19 cellular contexts compared by ENCODE assay signal in the genomic region with DNA sequence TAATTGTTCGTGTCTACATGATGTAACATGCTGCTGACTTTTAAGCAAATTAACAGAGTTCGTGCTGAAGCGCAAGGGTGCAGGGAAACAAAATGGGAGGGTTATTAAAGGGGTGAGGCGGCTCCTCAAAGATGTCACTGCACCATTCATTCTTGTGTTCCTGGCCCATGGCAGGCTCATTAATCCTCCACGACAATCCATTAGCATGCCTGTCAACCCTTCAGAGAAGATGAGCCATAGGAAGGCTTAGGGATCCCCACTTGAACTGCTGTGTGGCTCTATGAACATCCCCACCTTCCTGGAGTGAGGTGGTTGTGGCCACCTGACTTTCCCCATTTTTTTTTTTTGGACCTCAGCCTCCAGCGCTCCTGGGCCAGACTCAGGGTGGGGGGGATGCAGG. TPM values are rescaled to one million over a fixed set of nuclear protein-coding genes. Genes with fewer than 3 reads are reported as not detected.
DNase-seq lines count a peak whose midpoint lies in the region; ATAC-seq and TF ChIP-seq lines count a peak whose summit lies in the region.
"Had no signal": no experiment of that assay in that cellular context is flagged by ENCODE, and none has a peak within 500 bp of the region (broad histone marks: within the 10 kb centered on the region; RNA-seq: fewer than 3 reads in every experiment).

No MANE protein-coding gene starts in this region.

- peaks cover 0 to 4% (median 0%) of the 10 kb centered on the region in 11 experiments; a peak in 1 of 22 replicates for H3K9me3 ChIP-seq in BLaER1 treated with 17β-estradiol and CSF1 and Interleukin-3, amounts not matched to agents 10 nM and 100 nM (replicated peaks in 1 of 11)
- H3K9me3 ChIP-seq in HEK293 (ENCODE audit: control insufficient read depth, insufficient read depth, low read depth, low read length): no peaks in the 10 kb centered on the region

- no peak for DNase-seq in nephron progenitor cell
- DNase-seq in endothelial cell (ENCODE audit: low spot score): no peak
- no peak for DNase-seq in cerebellum (ENCODE audit: low spot score)
- DNase-seq: Calu3, DMS79 treated with DMSO at 0.1 percent for 48 hours, GF-D8, H7, HFFc6, Karpas-422, NCI-H1092 treated with DMSO at 0.1 percent for 48 hours, NCI-H1436, NCI-H187, NCI-H2227 treated with DMSO at 0.1 percent for 48 hours had no signal

- TF ChIP-seq CTCF in HEK293 (tag by site-specific recombination; IDR thresholded peaks at IDR 0.05) (no peak), brain (conservative IDR thresholded peaks at IDR 0.05) (no peak), nephron progenitor cell (IDR thresholded peaks at IDR 0.05) (no peak), endothelial cell (IDR thresholded peaks at IDR 0.05; ENCODE audit: unreplicated experiment) (no peak)

- POLR2A ChIA-PET in HEK293 (lab: Yijun Ruan, JAX): no interaction called here

- H3K27ac Mint-ChIP-seq in brain (peak overlapping the region in 1 of 5 experiments; percentile 49), nephron progenitor cell (peak overlapping the region; percentile 47), endothelial cell (ENCODE audit: unreplicated experiment) (no peak overlapping the region)
- H3K27ac Mint-ChIP-seq: HFFc6 had no signal

- no peak overlapping the region for H3K4me3 ChIP-seq in BLaER1 treated with 17β-estradiol and CSF1 and Interleukin-3, amounts not matched to agents 10 nM and 100 nM
- H3K4me3 ChIP-seq in HEK293 (ENCODE audit: low read depth, low read length): no peak overlapping the region

- no peaks in the 10 kb centered on the region for H3K27me3 Mint-ChIP-seq in brain
- peaks cover 6% of the 10 kb centered on the region for H3K27me3 Mint-ChIP-seq in nephron progenitor cell (ENCODE audit: low read depth, poor library complexity)
- peaks cover 2% of the 10 kb centered on the region for H3K27me3 Mint-ChIP-seq in endothelial cell (ENCODE audit: unreplicated experiment)

- H3K4me3 Mint-ChIP-seq in brain (peak overlapping the region in 3 of 5 experiments; percentile 21 to 51 (median 30)), nephron progenitor cell (peak overlapping the region; percentile 16), endothelial cell (ENCODE audit: unreplicated experiment) (no peak overlapping the region)
- H3K4me3 Mint-ChIP-seq: HFFc6 had no signal

- peaks cover 46 to 99% (median 96%) of the 10 kb centered on the region in 10 experiments for H3K4me1 ChIP-seq in BLaER1 treated with 17β-estradiol and CSF1 and Interleukin-3, amounts not matched to agents 10 nM and 100 nM
- H3K4me1 ChIP-seq in HEK293 (ENCODE audit: control insufficient read depth, insufficient read depth, low read length): peaks cover 32% of the 10 kb centered on the region

- 0 out of 22 replicates have a peak overlapping the region, but pooled peaks of 1 of the 11 experiments have one; percentile 19 for H3K9ac ChIP-seq in BLaER1 treated with 17β-estradiol and CSF1 and Interleukin-3, amounts not matched to agents 10 nM and 100 nM

- CTCF ChIA-PET in HEK293 (lab: Yijun Ruan, JAX): no interaction called here

- H3K27me3 ChIP-seq in BLaER1 treated with 17β-estradiol and CSF1 and Interleukin-3, amounts not matched to agents 10 nM and 100 nM: no peaks in the 10 kb centered on the region

- H3K27ac ChIP-seq in BLaER1 treated with 17β-estradiol and CSF1 and Interleukin-3, amounts not matched to agents 10 nM and 100 nM: no peak overlapping the region
- H3K27ac ChIP-seq in HEK293 (ENCODE audit: extremely low read depth, low read depth, low read length): no peak overlapping the region
- H3K27ac ChIP-seq: HL-60 had no signal

- peaks cover 25% of the 10 kb centered on the region for H3K36me3 Mint-ChIP-seq in brain
- H3K36me3 Mint-ChIP-seq in nephron progenitor cell (ENCODE audit: low read depth): peaks cover 14% of the 10 kb centered on the region
- no peaks in the 10 kb centered on the region for H3K36me3 Mint-ChIP-seq in endothelial cell (ENCODE audit: low read depth, unreplicated experiment)

- peaks cover 0 to 35% (median 21%) of the 10 kb centered on the region in 11 experiments; a peak in 16 of 22 replicates for H3K36me3 ChIP-seq in BLaER1 treated with 17β-estradiol and CSF1 and Interleukin-3, amounts not matched to agents 10 nM and 100 nM
- H3K36me3 ChIP-seq in HEK293 (ENCODE audit: control insufficient read depth in 2 of 2, insufficient read depth in 1 of 2, low read length in 2 of 2): no peaks in the 10 kb centered on the region

- H3K4me1 Mint-ChIP-seq in brain (peaks cover 72% of the 10 kb centered on the region), nephron progenitor cell (peaks cover 77% of the 10 kb centered on the region), endothelial cell (ENCODE audit: unreplicated experiment) (peaks cover 29% of the 10 kb centered on the region)

- peak overlapping the region; percentile 18 to 78 (median 45); a peak in 20 of 22 replicates for H3K4me2 ChIP-seq in BLaER1 treated with 17β-estradiol and CSF1 and Interleukin-3, amounts not matched to agents 10 nM and 100 nM

- H3K9me3 Mint-ChIP-seq in brain: peaks cover 0 to 7% (median 0%) of the 10 kb centered on the region in 5 experiments
- no peaks in the 10 kb centered on the region for H3K9me3 Mint-ChIP-seq in nephron progenitor cell
- no peaks in the 10 kb centered on the region for H3K9me3 Mint-ChIP-seq in endothelial cell (ENCODE audit: unreplicated experiment)
- H3K9me3 Mint-ChIP-seq: HFFc6 had no signal

- peaks cover 98 to 100% (median 100%) of the 10 kb centered on the region in 11 experiments for H4K20me1 ChIP-seq in BLaER1 treated with 17β-estradiol and CSF1 and Interleukin-3, amounts not matched to agents 10 nM and 100 nM

- ATAC-seq in GM21576 (IDR thresholded peaks at IDR 0.05; ENCODE audit: unreplicated experiment): no peak
- no peak for ATAC-seq in HG03095 (IDR thresholded peaks at IDR 0.05; ENCODE audit: unreplicated experiment)

TF ChIP-seq in HEK293, 187 proteins besides CTCF, POLR2A, EP300 and RAD21:
- TF ChIP-seq, protein P1, sequence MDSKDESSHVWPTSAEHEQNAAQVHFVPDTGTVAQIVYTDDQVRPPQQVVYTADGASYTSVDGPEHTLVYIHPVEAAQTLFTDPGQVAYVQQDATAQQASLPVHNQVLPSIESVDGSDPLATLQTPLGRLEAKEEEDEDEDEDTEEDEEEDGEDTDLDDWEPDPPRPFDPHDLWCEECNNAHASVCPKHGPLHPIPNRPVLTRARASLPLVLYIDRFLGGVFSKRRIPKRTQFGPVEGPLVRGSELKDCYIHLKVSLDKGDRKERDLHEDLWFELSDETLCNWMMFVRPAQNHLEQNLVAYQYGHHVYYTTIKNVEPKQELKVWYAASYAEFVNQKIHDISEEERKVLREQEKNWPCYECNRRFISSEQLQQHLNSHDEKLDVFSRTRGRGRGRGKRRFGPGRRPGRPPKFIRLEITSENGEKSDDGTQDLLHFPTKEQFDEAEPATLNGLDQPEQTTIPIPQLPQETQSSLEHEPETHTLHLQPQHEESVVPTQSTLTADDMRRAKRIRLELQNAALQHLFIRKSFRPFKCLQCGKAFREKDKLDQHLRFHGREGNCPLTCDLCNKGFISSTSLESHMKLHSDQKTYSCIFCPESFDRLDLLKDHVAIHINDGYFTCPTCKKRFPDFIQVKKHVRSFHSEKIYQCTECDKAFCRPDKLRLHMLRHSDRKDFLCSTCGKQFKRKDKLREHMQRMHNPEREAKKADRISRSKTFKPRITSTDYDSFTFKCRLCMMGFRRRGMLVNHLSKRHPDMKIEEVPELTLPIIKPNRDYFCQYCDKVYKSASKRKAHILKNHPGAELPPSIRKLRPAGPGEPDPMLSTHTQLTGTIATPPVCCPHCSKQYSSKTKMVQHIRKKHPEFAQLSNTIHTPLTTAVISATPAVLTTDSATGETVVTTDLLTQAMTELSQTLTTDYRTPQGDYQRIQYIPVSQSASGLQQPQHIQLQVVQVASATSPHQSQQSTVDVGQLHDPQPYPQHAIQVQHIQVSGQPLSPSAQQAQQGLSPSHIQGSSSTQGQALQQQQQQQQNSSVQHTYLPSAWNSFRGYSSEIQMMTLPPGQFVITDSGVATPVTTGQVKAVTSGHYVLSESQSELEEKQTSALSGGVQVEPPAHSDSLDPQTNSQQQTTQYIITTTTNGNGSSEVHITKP (tag by site-specific recombination; IDR thresholded peaks at IDR 0.05): peak; percentile 88
- TF ChIP-seq SP3 (tag by site-specific recombination; IDR thresholded peaks at IDR 0.05) (no peak), ZBTB17 (tag by site-specific recombination; IDR thresholded peaks at IDR 0.05) (peak; percentile 58)
- TF ChIP-seq, protein P2, sequence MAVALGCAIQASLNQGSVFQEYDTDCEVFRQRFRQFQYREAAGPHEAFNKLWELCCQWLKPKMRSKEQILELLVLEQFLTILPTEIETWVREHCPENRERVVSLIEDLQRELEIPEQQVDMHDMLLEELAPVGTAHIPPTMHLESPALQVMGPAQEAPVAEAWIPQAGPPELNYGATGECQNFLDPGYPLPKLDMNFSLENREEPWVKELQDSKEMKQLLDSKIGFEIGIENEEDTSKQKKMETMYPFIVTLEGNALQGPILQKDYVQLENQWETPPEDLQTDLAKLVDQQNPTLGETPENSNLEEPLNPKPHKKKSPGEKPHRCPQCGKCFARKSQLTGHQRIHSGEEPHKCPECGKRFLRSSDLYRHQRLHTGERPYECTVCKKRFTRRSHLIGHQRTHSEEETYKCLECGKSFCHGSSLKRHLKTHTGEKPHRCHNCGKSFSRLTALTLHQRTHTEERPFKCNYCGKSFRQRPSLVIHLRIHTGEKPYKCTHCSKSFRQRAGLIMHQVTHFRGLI (tag by site-specific recombination; IDR thresholded peaks at IDR 0.05): no peak
TF ChIP-seq in HEK293: peak in this region for 2.

RNA-seq across cellular contexts. Expression of a gene that starts 45.8 kb away (rescaled TPM):
- polyA plus RNA-seq in brain (ENCODE audit: insufficient read depth, low read depth, low replicate concordance): 11.4 TPM
- 131 TPM for total RNA-seq in endothelial cell (ENCODE audit: unreplicated experiment)
- total RNA-seq in cerebellum: 68.7 TPM
